ENCODE assay signal across 18 cellular contexts in the genomic region with DNA sequence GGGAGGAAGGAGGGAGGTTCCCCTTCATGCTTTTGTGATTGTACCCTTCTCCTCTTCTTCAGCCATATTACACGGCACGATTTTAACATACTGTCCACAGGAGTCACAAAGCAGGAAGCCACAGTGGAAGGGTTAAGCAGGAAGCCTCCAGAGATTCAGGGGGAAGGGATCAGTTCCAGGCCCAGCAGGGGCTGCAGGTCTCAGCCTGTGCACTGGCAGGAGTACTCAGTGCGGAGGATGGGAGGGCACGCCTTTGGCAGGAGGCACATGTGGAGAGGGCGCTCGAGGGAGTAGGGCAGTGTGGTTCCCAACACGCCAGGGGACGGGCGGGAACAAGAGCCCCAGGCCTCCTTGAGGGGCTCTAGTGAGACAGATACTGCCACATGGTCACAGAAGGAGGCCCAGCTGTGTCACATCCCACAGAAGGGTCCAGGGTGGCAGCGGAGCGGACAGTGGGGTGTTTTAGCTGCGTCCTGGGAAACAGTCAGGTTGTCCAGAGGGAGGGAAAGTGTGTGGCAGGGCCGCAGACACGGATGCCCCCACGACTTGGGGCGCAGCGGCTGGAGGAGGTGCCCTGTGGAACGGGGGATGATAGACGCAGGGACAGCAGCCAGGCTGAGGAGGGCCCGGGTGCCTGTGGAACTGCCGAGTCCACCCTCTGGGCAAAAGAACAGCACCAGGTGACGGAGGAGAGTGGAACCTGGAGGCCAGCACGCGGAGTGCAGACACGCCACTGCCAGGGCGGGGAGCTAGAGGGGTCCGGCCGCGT.
A peak's percentile ranks its signal among the peaks of the same experiment; 100 is the strongest.
DNase-seq lines count a peak whose midpoint lies in the region; ATAC-seq and TF ChIP-seq lines count a peak whose summit lies in the region.
"Had no signal": no experiment of that assay in that cellular context is flagged by ENCODE, and none has a peak within 500 bp of the region (broad histone marks: within the 10 kb centered on the region; RNA-seq: fewer than 3 reads in every experiment).

No MANE protein-coding gene starts in this region.

- H3K9me3 ChIP-seq in T-helper 17 cell (ENCODE audit: control insufficient read depth, low read length, poor library complexity, severe bottlenecking) (no peaks in the 10 kb centered on the region), esophagus squamous epithelium (no peaks in the 10 kb centered on the region)
- H3K9me3 ChIP-seq: tibial nerve had no signal

- intact Hi-C loops in activated naive CD4-positive, alpha-beta T cell treated with anti-CD3 and anti-CD28 coated beads for 36 hours (cut with micrococcal nuclease) = no loop called here
- intact Hi-C loops in esophagus squamous epithelium (cut with DNase I) = no loop called here

- H3K4me3 Mint-ChIP-seq in activated naive CD4-positive, alpha-beta T cell treated with anti-CD3 and anti-CD28 coated beads for 36 hours = no peak overlapping the region
- peak overlapping the region; percentile 12 for H3K4me3 Mint-ChIP-seq in T-helper 17 cell
- peak overlapping the region; percentile 3 to 4 for H3K4me3 Mint-ChIP-seq in stimulated activated naive B cell treated with anti-CD40 and anti-IgM and Interleukin-4, amounts not matched to agents 10 μg/mL and 1 μg/mL and 100 μg/mL, for 72 hours
- H3K4me3 Mint-ChIP-seq: T-helper 2 cell treated with Interferon-gamma antibody and Interleukin-4, amounts not matched to agents 5 μg/mL and 100 μg/mL, for 36 hours had no signal

- no peak for TF ChIP-seq CTCF in esophagus squamous epithelium (IDR thresholded peaks at IDR 0.05)

- no peaks in the 10 kb centered on the region for H3K27me3 ChIP-seq in esophagus squamous epithelium
- H3K27me3 ChIP-seq: hepatocyte, tibial nerve had no signal

- H3K27ac Mint-ChIP-seq in activated naive CD4-positive, alpha-beta T cell treated with anti-CD3 and anti-CD28 coated beads, Interleukin-2, amount 50 U/mL, for 72 hours = peak overlapping the region; percentile 18 to 93
- no peak overlapping the region for H3K27ac Mint-ChIP-seq in activated naive CD4-positive, alpha-beta T cell treated with anti-CD3 and anti-CD28 coated beads for 36 hours
- no peak overlapping the region for H3K27ac Mint-ChIP-seq in T-helper 17 cell
- H3K27ac Mint-ChIP-seq in stimulated activated naive B cell treated with anti-CD40 and anti-IgM and Interleukin-4, amounts not matched to agents 10 μg/mL and 1 μg/mL and 100 μg/mL, for 72 hours = peak overlapping the region; percentile 85
- H3K27ac Mint-ChIP-seq: T-helper 2 cell treated with Interferon-gamma antibody and Interleukin-4, amounts not matched to agents 5 μg/mL and 100 μg/mL, for 36 hours had no signal

- TF ChIP-seq POLR2A in esophagus squamous epithelium (IDR thresholded peaks at IDR 0.05) (no peak), GM18505 (IDR thresholded peaks at IDR 0.05; ENCODE audit: borderline replicate concordance, extremely low read depth, insufficient read depth, insufficient read length) (no peak)

- peaks cover 31 to 95% (median 33%) of the 10 kb centered on the region in 3 donors for H3K4me1 ChIP-seq in esophagus squamous epithelium

- ATAC-seq in activated naive CD4-positive, alpha-beta T cell treated with anti-CD3 and anti-CD28 coated beads, Interleukin-2, amount 50 U/mL, for 72 hours = no peak
- ATAC-seq in T-helper 17 cell (no peak), GM18505 (IDR thresholded peaks at IDR 0.05; ENCODE audit: unreplicated experiment) (no peak)
- no peak for ATAC-seq in stimulated activated naive B cell treated with anti-CD40 and anti-IgM and Interleukin-4, amounts not matched to agents 10 μg/mL and 1 μg/mL and 100 μg/mL, for 72 hours (replicated peaks)
- ATAC-seq: left ventricle myocardium superior had no signal

- DNase-seq in activated naive CD4-positive, alpha-beta T cell treated with anti-CD3 and anti-CD28 coated beads, Interleukin-2, amount 50 U/mL, for 72 hours (ENCODE audit: low spot score in 2 of 2) = no peak
- DNase-seq in activated naive CD4-positive, alpha-beta T cell treated with anti-CD3 and anti-CD28 coated beads for 36 hours = no peak
- DNase-seq in T-helper 17 cell (no peak), esophagus squamous epithelium (lab: John Stamatoyannopoulos, UW) (no peak), kidney tubule cell (ENCODE audit: low spot score) (no peak)
- DNase-seq in stimulated activated naive B cell treated with anti-CD40 and anti-IgM and Interleukin-4, amounts not matched to agents 10 μg/mL and 1 μg/mL and 100 μg/mL, for 72 hours = no peak
- no peak for DNase-seq in activated CD8-positive, alpha-beta memory T cell treated with anti-CD3 and anti-CD28 coated beads for 24 hours
- DNase-seq: activated CD4-positive, alpha-beta T cell treated with anti-CD3 and anti-CD28 coated beads, Interleukin-2, amount 50 U/mL, for 1 hour; DMS79 treated with DMSO at 0.1 percent for 48 hours; left ventricle myocardium superior; NCI-H146; NCI-H510A treated with DMSO at 0.1 percent for 48 hours; PC-9 had no signal

- peaks cover 25 to 30% of the 10 kb centered on the region in 2 donors for H3K36me3 Mint-ChIP-seq in activated naive CD4-positive, alpha-beta T cell treated with anti-CD3 and anti-CD28 coated beads, Interleukin-2, amount 50 U/mL, for 72 hours
- H3K36me3 Mint-ChIP-seq in activated naive CD4-positive, alpha-beta T cell treated with anti-CD3 and anti-CD28 coated beads for 36 hours (ENCODE audit: low read depth) = peaks cover 25% of the 10 kb centered on the region
- no peaks in the 10 kb centered on the region for H3K36me3 Mint-ChIP-seq in T-helper 17 cell (ENCODE audit: low read depth)
- peaks cover 47 to 65% of the 10 kb centered on the region in 2 donors for H3K36me3 Mint-ChIP-seq in stimulated activated naive B cell treated with anti-CD40 and anti-IgM and Interleukin-4, amounts not matched to agents 10 μg/mL and 1 μg/mL and 100 μg/mL, for 72 hours

- H3K4me3 ChIP-seq in esophagus squamous epithelium = no peak overlapping the region
- H3K4me3 ChIP-seq: hepatocyte, PC-9, tibial nerve had no signal

- WGBS in esophagus squamous epithelium, 2 donors = 61 to 81% methylated on average over 26 to 29 of the region's 29 CpGs

- no peaks in the 10 kb centered on the region for H3K27me3 Mint-ChIP-seq in activated naive CD4-positive, alpha-beta T cell treated with anti-CD3 and anti-CD28 coated beads for 36 hours (ENCODE audit: low read depth)
- H3K27me3 Mint-ChIP-seq in T-helper 17 cell = no peaks in the 10 kb centered on the region
- H3K27me3 Mint-ChIP-seq in stimulated activated naive B cell treated with anti-CD40 and anti-IgM and Interleukin-4, amounts not matched to agents 10 μg/mL and 1 μg/mL and 100 μg/mL, for 72 hours = no peaks in the 10 kb centered on the region
- H3K27me3 Mint-ChIP-seq: IgD-negative memory B cell had no signal

- CTCF ChIA-PET in activated naive CD4-positive, alpha-beta T cell treated with anti-CD3 and anti-CD28 coated beads for 36 hours (lab: Charles Lee) = no interaction called here

- H3K27ac ChIP-seq in esophagus squamous epithelium = peak overlapping the region; percentile 46 to 72 (median 58)
- H3K27ac ChIP-seq: hepatocyte, PC-9 had no signal

- peaks cover 0 to 10% (median 0%) of the 10 kb centered on the region in 3 donors for H3K36me3 ChIP-seq in esophagus squamous epithelium

- peaks cover 8% of the 10 kb centered on the region for H3K4me1 Mint-ChIP-seq in activated naive CD4-positive, alpha-beta T cell treated with anti-CD3 and anti-CD28 coated beads for 36 hours (ENCODE audit: low read depth)
- H3K4me1 Mint-ChIP-seq in T-helper 17 cell = peaks cover 10% of the 10 kb centered on the region
- peaks cover 31 to 43% of the 10 kb centered on the region in 2 donors for H3K4me1 Mint-ChIP-seq in stimulated activated naive B cell treated with anti-CD40 and anti-IgM and Interleukin-4, amounts not matched to agents 10 μg/mL and 1 μg/mL and 100 μg/mL, for 72 hours

- H3K9me3 Mint-ChIP-seq in activated naive CD4-positive, alpha-beta T cell treated with anti-CD3 and anti-CD28 coated beads, Interleukin-2, amount 50 U/mL, for 72 hours = no peaks in the 10 kb centered on the region
- no peaks in the 10 kb centered on the region for H3K9me3 Mint-ChIP-seq in activated naive CD4-positive, alpha-beta T cell treated with anti-CD3 and anti-CD28 coated beads for 36 hours
- H3K9me3 Mint-ChIP-seq in stimulated activated naive B cell treated with anti-CD40 and anti-IgM and Interleukin-4, amounts not matched to agents 10 μg/mL and 1 μg/mL and 100 μg/mL, for 72 hours = no peaks in the 10 kb centered on the region
- H3K9me3 Mint-ChIP-seq: IgD-negative memory B cell; T-helper 2 cell treated with Interferon-gamma antibody and Interleukin-4, amounts not matched to agents 5 μg/mL and 100 μg/mL, for 36 hours had no signal

Comparison
In these comparisons a context has a peak if more than half of its experiments do, and no peak if none do; other contexts are left out.
1. H3K27ac Mint-ChIP-seq: peak in activated naive CD4-positive, alpha-beta T cell treated with anti-CD3 and anti-CD28 coated beads, Interleukin-2, amount 50 U/mL, for 72 hours (2 of 2) and stimulated activated naive B cell treated with anti-CD40 and anti-IgM and Interleukin-4, amounts not matched to agents 10 μg/mL and 1 μg/mL and 100 μg/mL, for 72 hours (single experiment); none in activated naive CD4-positive, alpha-beta T cell treated with anti-CD3 and anti-CD28 coated beads for 36 hours (single experiment) and T-helper 17 cell (single experiment).